ENCODE assay signal across 1 cellular context in the genomic region with DNA sequence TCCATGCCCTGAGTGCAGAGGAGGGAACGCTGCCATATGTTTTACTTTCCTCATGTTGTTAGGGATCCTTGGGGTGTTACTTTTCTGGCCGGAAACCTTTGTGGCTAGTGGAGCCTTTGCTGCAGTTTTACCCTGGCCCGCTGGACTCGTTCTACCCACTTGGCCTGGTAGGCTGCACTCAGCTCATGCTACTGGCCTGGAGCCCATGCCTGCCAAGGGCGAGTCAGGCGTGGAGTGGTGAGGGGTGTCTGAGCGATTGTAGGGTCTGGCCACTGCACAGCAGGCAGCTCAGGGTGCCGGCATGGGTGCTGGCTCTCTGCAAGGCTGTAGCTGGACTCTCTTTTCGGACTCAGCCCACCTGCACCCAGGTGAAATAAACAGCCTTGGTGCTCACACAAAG.
TF ChIP-seq lines count a peak whose summit lies in the region.

No MANE protein-coding gene starts in this region.

TF ChIP-seq in H1, 55 proteins besides CTCF, POLR2A, EP300 and RAD21 (continued from another document):
- TF ChIP-seq, protein P1, sequence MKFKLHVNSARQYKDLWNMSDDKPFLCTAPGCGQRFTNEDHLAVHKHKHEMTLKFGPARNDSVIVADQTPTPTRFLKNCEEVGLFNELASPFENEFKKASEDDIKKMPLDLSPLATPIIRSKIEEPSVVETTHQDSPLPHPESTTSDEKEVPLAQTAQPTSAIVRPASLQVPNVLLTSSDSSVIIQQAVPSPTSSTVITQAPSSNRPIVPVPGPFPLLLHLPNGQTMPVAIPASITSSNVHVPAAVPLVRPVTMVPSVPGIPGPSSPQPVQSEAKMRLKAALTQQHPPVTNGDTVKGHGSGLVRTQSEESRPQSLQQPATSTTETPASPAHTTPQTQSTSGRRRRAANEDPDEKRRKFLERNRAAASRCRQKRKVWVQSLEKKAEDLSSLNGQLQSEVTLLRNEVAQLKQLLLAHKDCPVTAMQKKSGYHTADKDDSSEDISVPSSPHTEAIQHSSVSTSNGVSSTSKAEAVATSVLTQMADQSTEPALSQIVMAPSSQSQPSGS (IDR thresholded peaks at IDR 0.05; ENCODE audit: low read length), result no peak
- no peak for TF ChIP-seq TCF12 (IDR thresholded peaks at IDR 0.05; ENCODE audit: low read depth, low read length)
- TF ChIP-seq SIRT6 (IDR thresholded peaks at IDR 0.05; ENCODE audit: low read length), result no peak
- TF ChIP-seq ZNF274 (IDR thresholded peaks at IDR 0.05; ENCODE audit: borderline replicate concordance, extremely low read depth, low read length), result no peak
- TF ChIP-seq BACH1 (IDR thresholded peaks at IDR 0.05; ENCODE audit: low read length), result no peak
- TF ChIP-seq TBP (IDR thresholded peaks at IDR 0.05; ENCODE audit: low read depth, low read length), result no peak
